ENCODE assay signal across 8 cellular contexts in genomic region chr6:35583893-35584688, GRCh38.
DNase-seq lines count a peak whose midpoint lies in the region; ATAC-seq and TF ChIP-seq lines count a peak whose summit lies in the region.

No MANE protein-coding gene starts in this region.

- H3K27ac ChIP-seq in ACC112 (ENCODE audit: low read depth, low read length) (peak overlapping the region; percentile 71), liver (ENCODE audit: low read depth in 1 of 2, low read length in 2 of 2) (peak overlapping the region in 1 of 2 donors; percentile 10)

- H3K27me3 Mint-ChIP-seq in activated CD4-positive, alpha-beta T cell treated with anti-CD3 and anti-CD28 coated beads, Interleukin-2, amount 10 ng/mL, durations not matched to agents 24 days and 14 days = no peaks in the 10 kb centered on the region

- no peaks in the 10 kb centered on the region for H3K9me3 Mint-ChIP-seq in activated CD4-positive, alpha-beta T cell treated with anti-CD3 and anti-CD28 coated beads, Interleukin-2, amount 10 ng/mL, durations not matched to agents 24 days and 14 days

- no peak overlapping the region for H3K4me3 ChIP-seq in ACC112 (ENCODE audit: low read depth, low read length)
- no peak overlapping the region for H3K4me3 ChIP-seq in liver (ENCODE audit: low read depth in 1 of 3, low read length in 3 of 3)

- H3K9me3 ChIP-seq in liver (ENCODE audit: control insufficient read depth in 4 of 4, low read length in 3 of 4) = no peaks in the 10 kb centered on the region

- no peak for ATAC-seq in GM18907 (IDR thresholded peaks at IDR 0.05; ENCODE audit: unreplicated experiment)

- no peak overlapping the region for H3K27ac Mint-ChIP-seq in activated CD4-positive, alpha-beta T cell treated with anti-CD3 and anti-CD28 coated beads, Interleukin-2, amount 10 ng/mL, durations not matched to agents 24 days and 14 days

- H3K9ac ChIP-seq in liver (ENCODE audit: low read depth in 1 of 2, low read length in 2 of 2) = no peak overlapping the region

- H3K4me3 Mint-ChIP-seq in activated CD4-positive, alpha-beta T cell treated with anti-CD3 and anti-CD28 coated beads, Interleukin-2, amount 10 ng/mL, durations not matched to agents 24 days and 14 days = no peak overlapping the region

- WGBS in liver = 21% methylated on average over 6 of the region's 6 CpGs

- intact Hi-C loops in activated CD4-positive, alpha-beta T cell treated with anti-CD3 and anti-CD28 coated beads, Interleukin-2, amount 10 ng/mL, durations not matched to agents 24 days and 14 days (cut with micrococcal nuclease) = loop anchor here (1.0 to 5.0 kb wide), 5 partner anchors 40 to 153 kb away; partner anchors contain the start of gene ARMC12

- no peak overlapping the region for H2AFZ ChIP-seq in ACC112 (ENCODE audit: low read length, unreplicated experiment)

- H3K36me3 ChIP-seq in ACC112 (ENCODE audit: insufficient read depth, low read length) = peaks cover 58% of the 10 kb centered on the region
- H3K36me3 ChIP-seq in liver (ENCODE audit: control insufficient read depth in 4 of 4, insufficient read depth in 3 of 4, low read depth in 1 of 4, low read length in 3 of 4) = peaks cover 3 to 40% (median 30%) of the 10 kb centered on the region in 4 donors

- TF ChIP-seq CTCF in liver (IDR thresholded peaks at IDR 0.05; ENCODE audit: low read depth, low read length, missing input control) = peak; percentile 67

- DNase-seq in GM19240 (ENCODE audit: insufficient read length, low spot score) (peak; percentile 16), NCI-H510A treated with DMSO at 0.1 percent for 48 hours (lab: John Stamatoyannopoulos, UW) (peak; percentile 95), dedifferentiated amniotic fluid mesenchymal stem cell (ENCODE audit: extremely low spot score) (peak; percentile 83)
- DNase-seq in activated CD4-positive, alpha-beta T cell treated with anti-CD3 and anti-CD28 coated beads, Interleukin-2, amount 10 ng/mL, durations not matched to agents 24 days and 14 days = peak; percentile 91
- DNase-seq in stimulated activated CD8-positive, alpha-beta memory T cell treated with anti-CD3 and anti-CD28 coated beads, Interleukin-12 subunit alpha, Interleukin-12 subunit beta, amount 100 ng/mL, for 4 hours (ENCODE audit: low read depth) = peak; percentile 31

- H3K79me2 ChIP-seq in ACC112 (ENCODE audit: control insufficient read depth, insufficient read depth, low read length, unreplicated experiment) = peaks cover 15% of the 10 kb centered on the region

- H3K36me3 Mint-ChIP-seq in activated CD4-positive, alpha-beta T cell treated with anti-CD3 and anti-CD28 coated beads, Interleukin-2, amount 10 ng/mL, durations not matched to agents 24 days and 14 days (ENCODE audit: low read depth) = peaks cover 28% of the 10 kb centered on the region

- peaks cover 32% of the 10 kb centered on the region for H3K4me1 Mint-ChIP-seq in activated CD4-positive, alpha-beta T cell treated with anti-CD3 and anti-CD28 coated beads, Interleukin-2, amount 10 ng/mL, durations not matched to agents 24 days and 14 days

- H3K4me1 ChIP-seq in ACC112 (ENCODE audit: control insufficient read depth, insufficient read depth, low read length, unreplicated experiment) = peaks cover 40% of the 10 kb centered on the region
- H3K4me1 ChIP-seq in liver (ENCODE audit: control insufficient read depth in 4 of 4, insufficient read depth in 4 of 4, low read length in 3 of 4) = peaks cover 0 to 10% (median 6%) of the 10 kb centered on the region in 4 donors

- H3K27me3 ChIP-seq in ACC112 (ENCODE audit: insufficient read depth, low read length) (no peaks in the 10 kb centered on the region), liver (ENCODE audit: control insufficient read depth in 4 of 4, insufficient read depth in 4 of 4, low read length in 3 of 4) (no peaks in the 10 kb centered on the region)

- peak; percentile 90 to 94 for TF ChIP-seq RAD21 in liver (IDR thresholded peaks at IDR 0.05)

TF ChIP-seq in liver, 16 proteins besides CTCF, POLR2A, EP300 and RAD21:
- TF ChIP-seq HNF4A (conservative IDR thresholded peaks at IDR 0.05) = peak in 1 of 2 donors; percentile 45
- TF ChIP-seq, protein P1, sequence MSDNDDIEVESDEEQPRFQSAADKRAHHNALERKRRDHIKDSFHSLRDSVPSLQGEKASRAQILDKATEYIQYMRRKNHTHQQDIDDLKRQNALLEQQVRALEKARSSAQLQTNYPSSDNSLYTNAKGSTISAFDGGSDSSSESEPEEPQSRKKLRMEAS (IDR thresholded peaks at IDR 0.05) = no peak
- TF ChIP-seq JUND (IDR thresholded peaks at IDR 0.05) = no peak
- TF ChIP-seq FOXA1 (IDR thresholded peaks at IDR 0.05) = no peak
- peak in 1 of 2 donors; percentile 29 for TF ChIP-seq RXRA (IDR thresholded peaks at IDR 0.05)

Comparison
In these comparisons a context has a peak if more than half of its experiments do, and no peak if none do; other contexts are left out.
1. DNase-seq: peak in every context shown above with its lines; median percentile 95 in NCI-H510A treated with DMSO at 0.1 percent for 48 hours; 91 in activated CD4-positive, alpha-beta T cell treated with anti-CD3 and anti-CD28 coated beads, Interleukin-2, amount 10 ng/mL, durations not matched to agents 24 days and 14 days; 83 in dedifferentiated amniotic fluid mesenchymal stem cell; 31 in stimulated activated CD8-positive, alpha-beta memory T cell treated with anti-CD3 and anti-CD28 coated beads, Interleukin-12 subunit alpha, Interleukin-12 subunit beta, amount 100 ng/mL, for 4 hours; 16 in GM19240.